In the genomic region with DNA sequence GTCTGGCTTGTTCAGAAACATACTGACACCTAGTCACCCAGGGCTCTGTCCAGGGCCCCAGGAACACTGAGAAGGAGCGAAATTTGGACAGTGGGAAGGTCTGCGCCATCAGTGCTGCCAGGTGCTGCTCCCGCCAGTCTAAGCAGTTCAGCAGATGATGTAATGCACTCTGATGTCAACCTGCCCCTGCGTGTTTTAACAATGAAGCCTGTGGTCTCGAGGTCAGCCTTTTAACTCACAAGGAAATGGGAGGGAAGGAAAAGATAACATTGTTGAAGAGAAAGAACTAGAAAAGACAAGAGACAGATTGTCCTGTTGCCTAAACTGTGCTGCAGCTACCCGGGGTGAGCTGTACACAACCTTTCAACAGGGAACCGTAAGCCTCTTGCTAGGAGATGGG, we compare ENCODE assay signal across 15 cellular contexts.
DNase-seq lines count a peak whose midpoint lies in the region; ATAC-seq and TF ChIP-seq lines count a peak whose summit lies in the region.
"Had no signal": no experiment of that assay in that cellular context is flagged by ENCODE, and none has a peak within 500 bp of the region (broad histone marks: within the 10 kb centered on the region; RNA-seq: fewer than 3 reads in every experiment).

No MANE protein-coding gene starts in this region.

- ATAC-seq in left lobe of liver (no peak), natural killer cell (no peak)
- ATAC-seq: gastroesophageal sphincter had no signal

- H3K36me3 Mint-ChIP-seq in CD14-positive monocyte (peaks cover 80 to 82% of the 10 kb centered on the region in 2 donors), natural killer cell (peaks cover 15% of the 10 kb centered on the region)

- intact Hi-C loops in CD14-positive monocyte (cut with micrococcal nuclease): loop anchor here (5.0 kb wide), 2 partner anchors 176 to 181 kb away; a partner anchor contains a TSS
- intact Hi-C loops in natural killer cell (cut with micrococcal nuclease): no loop called here

- TF ChIP-seq CTCF in CD14-positive monocyte (IDR thresholded peaks at IDR 0.05) (no peak), cardiac fibroblast (IDR thresholded peaks at IDR 0.05; ENCODE audit: low read depth, low read length) (no peak), natural killer cell (IDR thresholded peaks at IDR 0.05) (no peak)

- peaks cover 0 to 5% (median 0%) of the 10 kb centered on the region in 3 donors for H3K27me3 Mint-ChIP-seq in CD14-positive monocyte (ENCODE audit: low read depth in 3 of 3)
- H3K27me3 Mint-ChIP-seq in natural killer cell (ENCODE audit: low read depth in 2 of 2): no peaks in the 10 kb centered on the region
- H3K27me3 Mint-ChIP-seq: stimulated activated naive CD8-positive, alpha-beta T cell treated with anti-CD3 and anti-CD28 coated beads, Interleukin-15, Interleukin-2, amounts not matched to agents 100 ng/mL and 50 ng/mL, for 24 hours had no signal

- H3K4me1 Mint-ChIP-seq in CD14-positive monocyte (peaks cover 43% of the 10 kb centered on the region), natural killer cell (peaks cover 0 to 8% of the 10 kb centered on the region in 2 donors)

- H3K27ac Mint-ChIP-seq in CD14-positive monocyte (peak overlapping the region; percentile 14 to 96 (median 70)), natural killer cell (no peak overlapping the region)
- H3K27ac Mint-ChIP-seq: stimulated activated naive CD8-positive, alpha-beta T cell treated with anti-CD3 and anti-CD28 coated beads, Interleukin-15, Interleukin-2, amounts not matched to agents 100 ng/mL and 50 ng/mL, for 24 hours had no signal

- no peak overlapping the region for H3K4me3 Mint-ChIP-seq in CD14-positive monocyte
- no peak overlapping the region for H3K4me3 Mint-ChIP-seq in natural killer cell
- H3K4me3 Mint-ChIP-seq: stimulated activated naive CD8-positive, alpha-beta T cell treated with anti-CD3 and anti-CD28 coated beads, Interleukin-15, Interleukin-2, amounts not matched to agents 100 ng/mL and 50 ng/mL, for 24 hours had no signal

- DNase-seq in CD14-positive monocyte (ENCODE audit: low spot score) (no peak), MV-4-11 (lab: John Stamatoyannopoulos, UW) (peak; percentile 6), cardiac fibroblast (ENCODE audit: low read depth in 2 of 2) (peak; percentile 81 to 90), medulla oblongata (ENCODE audit: extremely low spot score) (peak; percentile 25), left lobe of liver (ENCODE audit: low spot score) (no peak), natural killer cell (no peak), activated T-cell treated with anti-CD3 and anti-CD28 coated beads for 4 hours (no peak)
- no peak for DNase-seq in stimulated activated CD4-positive, alpha-beta T cell treated with anti-CD3 and anti-CD28 coated beads, Interleukin-12 subunit alpha, Interleukin-12 subunit beta, amount 100 ng/mL, for 4 hours
- DNase-seq: activated CD4-positive, alpha-beta T cell treated with anti-CD3 and anti-CD28 coated beads for 4 hours; Karpas-422; stimulated activated CD4-positive, alpha-beta T cell treated with anti-CD3 and anti-CD28 coated beads, Interleukin-4, amount 100 ng/mL, for 1 hour had no signal

- no peak overlapping the region for H3K4me3 ChIP-seq in cardiac fibroblast (replicated peaks in 1 of 2; ENCODE audit: low read depth in 2 of 2, low read length in 2 of 2)
- H3K4me3 ChIP-seq: BLaER1 treated with 17β-estradiol and CSF1 and Interleukin-3, amounts not matched to agents 10 nM and 100 nM; gastroesophageal sphincter; lung had no signal

- H3K9me3 Mint-ChIP-seq in CD14-positive monocyte (peaks cover 0 to 3% (median 0%) of the 10 kb centered on the region in 7 donors), natural killer cell (no peaks in the 10 kb centered on the region)
- H3K9me3 Mint-ChIP-seq: stimulated activated naive CD8-positive, alpha-beta T cell treated with anti-CD3 and anti-CD28 coated beads, Interleukin-15, Interleukin-2, amounts not matched to agents 100 ng/mL and 50 ng/mL, for 24 hours had no signal

Comparison
In these comparisons a context has a peak if more than half of its experiments do, and no peak if none do; other contexts are left out.
1. DNase-seq: peak in MV-4-11 (single experiment), cardiac fibroblast (2 of 2) and medulla oblongata (single experiment); none in CD14-positive monocyte (single experiment), stimulated activated CD4-positive, alpha-beta T cell treated with anti-CD3 and anti-CD28 coated beads, Interleukin-12 subunit alpha, Interleukin-12 subunit beta, amount 100 ng/mL, for 4 hours (single experiment), left lobe of liver (single experiment), natural killer cell (single experiment) and activated T-cell treated with anti-CD3 and anti-CD28 coated beads for 4 hours (single experiment).
2. H3K27ac Mint-ChIP-seq: peak in CD14-positive monocyte (7 of 7); none in natural killer cell (0 of 2).